Comparison of ENCODE assay signal across 24 cellular contexts in genomic region chr2:164703915-164704706, GRCh38.
"Had no signal": no experiment of that assay in that cellular context is flagged by ENCODE, and none has a peak within 500 bp of the region (broad histone marks: within the 10 kb centered on the region; RNA-seq: fewer than 3 reads in every experiment).

No MANE protein-coding gene starts in this region.

- H3K4me1 Mint-ChIP-seq: activated CD4-positive, alpha-beta memory T cell treated with anti-CD3 and anti-CD28 coated beads, Interleukin-2, amount 10 ng/mL, durations not matched to agents 7 days and 5 days; activated naive CD4-positive, alpha-beta T cell treated with anti-CD3 and anti-CD28 coated beads, Interleukin-2, amount 10 ng/mL, durations not matched to agents 7 days and 5 days; immature natural killer cell; memory B cell; nephron progenitor cell; stimulated activated naive CD8-positive, alpha-beta T cell treated with anti-CD3 and anti-CD28 coated beads, Interleukin-15, amount 100 ng/mL, for 72 hours; T-helper 17 cell had no signal

- H3K4me3 ChIP-seq: esophagus muscularis mucosa, hepatocyte, right lobe of liver, skin epidermis, suprapubic skin, tibial nerve, uterus had no signal

- H3K9me3 ChIP-seq: esophagus muscularis mucosa, right lobe of liver, suprapubic skin, tibial nerve, uterus had no signal

- H3K36me3 Mint-ChIP-seq: activated naive CD4-positive, alpha-beta T cell treated with anti-CD3 and anti-CD28 coated beads, Interleukin-2, amount 10 ng/mL, durations not matched to agents 7 days and 5 days; immature natural killer cell had no signal

- H3K9me3 Mint-ChIP-seq: activated CD4-positive, alpha-beta memory T cell treated with anti-CD3 and anti-CD28 coated beads, Interleukin-2, amount 10 ng/mL, durations not matched to agents 7 days and 5 days; activated naive CD4-positive, alpha-beta T cell treated with anti-CD3 and anti-CD28 coated beads, Interleukin-2, amount 10 ng/mL, durations not matched to agents 7 days and 5 days; memory B cell; nephron progenitor cell; stimulated activated naive CD8-positive, alpha-beta T cell treated with anti-CD3 and anti-CD28 coated beads, Interleukin-15, amount 100 ng/mL, for 72 hours had no signal

- H3K4me3 Mint-ChIP-seq: activated CD4-positive, alpha-beta memory T cell treated with anti-CD3 and anti-CD28 coated beads, Interleukin-2, amount 10 ng/mL, durations not matched to agents 7 days and 5 days; activated naive CD4-positive, alpha-beta T cell treated with anti-CD3 and anti-CD28 coated beads, Interleukin-2, amount 10 ng/mL, durations not matched to agents 7 days and 5 days; activated T-cell treated with anti-CD3 and anti-CD28 coated beads, Interleukin-2, amount 50 U/mL, for 72 hours; immature natural killer cell; memory B cell; nephron progenitor cell; stimulated activated naive CD8-positive, alpha-beta T cell treated with anti-CD3 and anti-CD28 coated beads, Interleukin-15, amount 100 ng/mL, for 72 hours; T-helper 17 cell had no signal

- H3K27me3 Mint-ChIP-seq: activated CD4-positive, alpha-beta memory T cell treated with anti-CD3 and anti-CD28 coated beads, Interleukin-2, amount 10 ng/mL, durations not matched to agents 7 days and 5 days; activated naive CD4-positive, alpha-beta T cell treated with anti-CD3 and anti-CD28 coated beads, Interleukin-2, amount 10 ng/mL, durations not matched to agents 7 days and 5 days; memory B cell; stimulated activated naive CD8-positive, alpha-beta T cell treated with anti-CD3 and anti-CD28 coated beads, Interleukin-15, amount 100 ng/mL, for 72 hours; T-helper 17 cell had no signal

- DNase-seq: activated CD4-positive, alpha-beta memory T cell treated with anti-CD3 and anti-CD28 coated beads, Interleukin-2, amount 10 ng/mL, durations not matched to agents 7 days and 5 days; activated CD4-positive, alpha-beta T cell treated with anti-CD3 and anti-CD28 coated beads for 48 hours; activated effector memory CD4-positive, alpha-beta T cell treated with Interleukin-2 at 50 U/mL for 16 hours; activated naive CD4-positive, alpha-beta T cell treated with anti-CD3 and anti-CD28 coated beads, Interleukin-2, amount 10 ng/mL, durations not matched to agents 7 days and 5 days; activated T-cell treated with anti-CD3 and anti-CD28 coated beads, Interleukin-2, amount 50 U/mL, for 72 hours; central memory CD4-positive, alpha-beta T cell; effector memory CD4-positive, alpha-beta T cell; glutamatergic neuron; immature natural killer cell; nephron progenitor cell; nucleus accumbens; right lobe of liver; stimulated activated CD4-positive, alpha-beta T cell treated with anti-CD3 and anti-CD28 coated beads, Interleukin-1b, Interleukin-23, amount 100 ng/mL, for 48 hours; stimulated activated naive CD8-positive, alpha-beta T cell treated with anti-CD3 and anti-CD28 coated beads, Interleukin-15, amount 100 ng/mL, for 72 hours; T-helper 17 cell; uterus had no signal

- ATAC-seq: activated T-cell treated with anti-CD3 and anti-CD28 coated beads, Interleukin-2, amount 50 U/mL, for 72 hours; right lobe of liver; stimulated activated naive CD8-positive, alpha-beta T cell treated with anti-CD3 and anti-CD28 coated beads, Interleukin-15, amount 100 ng/mL, for 72 hours; T-helper 17 cell had no signal

- H3K27ac ChIP-seq: esophagus muscularis mucosa, hepatocyte, right lobe of liver, skin epidermis, suprapubic skin, tibial nerve, uterus had no signal

- H3K27ac Mint-ChIP-seq: activated CD4-positive, alpha-beta memory T cell treated with anti-CD3 and anti-CD28 coated beads, Interleukin-2, amount 10 ng/mL, durations not matched to agents 7 days and 5 days; activated naive CD4-positive, alpha-beta T cell treated with anti-CD3 and anti-CD28 coated beads, Interleukin-2, amount 10 ng/mL, durations not matched to agents 7 days and 5 days; activated T-cell treated with anti-CD3 and anti-CD28 coated beads, Interleukin-2, amount 50 U/mL, for 72 hours; immature natural killer cell; memory B cell; nephron progenitor cell; stimulated activated naive CD8-positive, alpha-beta T cell treated with anti-CD3 and anti-CD28 coated beads, Interleukin-15, amount 100 ng/mL, for 72 hours; T-helper 17 cell had no signal

- FAIRE-seq: endothelial cell of umbilical vein, frontal cortex had no signal

- H3K4me1 ChIP-seq: right lobe of liver, suprapubic skin, uterus had no signal
